ENCODE assay signal across 8 cellular contexts in the genomic region with DNA sequence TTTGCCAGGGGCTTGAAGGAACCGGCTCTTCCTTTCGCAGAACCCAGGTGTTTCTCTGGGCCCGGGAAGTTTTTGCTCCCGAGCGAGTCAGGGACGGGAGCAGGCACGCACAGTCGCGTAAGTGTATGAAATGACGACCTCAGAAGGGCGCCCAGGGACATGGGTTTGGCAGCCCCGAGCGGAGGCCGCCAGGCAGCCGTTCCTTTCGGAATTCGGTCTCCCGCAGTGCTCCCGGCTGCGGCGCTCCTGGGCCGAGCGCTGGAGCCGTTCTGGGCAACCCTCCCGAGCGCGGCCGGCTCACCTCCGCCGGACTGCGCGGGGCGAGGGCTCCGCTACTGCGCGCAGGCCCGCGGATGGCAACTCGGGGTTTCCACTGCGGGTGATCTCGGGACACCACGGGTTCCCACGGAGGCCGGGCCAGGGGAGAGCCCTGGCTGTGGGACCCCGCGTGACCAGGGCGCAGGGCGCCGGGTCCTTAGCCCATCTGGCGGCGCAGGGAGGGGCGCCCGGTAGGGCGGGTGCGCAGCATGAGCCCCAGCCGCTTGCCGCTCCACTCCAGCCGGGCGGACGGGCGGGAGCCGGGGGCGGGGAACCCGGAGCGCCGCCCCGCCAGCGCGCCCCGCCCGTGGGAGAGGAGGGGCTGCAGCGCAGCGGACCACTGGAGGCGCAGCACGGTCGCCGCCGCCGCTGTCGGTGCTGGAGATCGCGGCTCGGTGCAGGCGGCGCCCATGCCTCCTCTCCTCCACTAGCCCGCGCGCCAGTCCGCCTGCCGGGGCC. TPM values are rescaled to one million over a fixed set of nuclear protein-coding genes. Genes with fewer than 3 reads are reported as not detected.
DNase-seq lines count a peak whose midpoint lies in the region; ATAC-seq and TF ChIP-seq lines count a peak whose summit lies in the region.

OSBPL6 (plus strand) TSS at position 690 of the 777 bp plus-strand sequence. CDS start 111,673 bp downstream, outside the sequence.

- H4K20me1 ChIP-seq in osteoblast (ENCODE audit: insufficient read depth, low read length), result no peaks in the 10 kb centered on the region

- no peak within 1 kb of the TSS for H3K27ac Mint-ChIP-seq in activated naive CD4-positive, alpha-beta T cell treated with anti-CD3 and anti-CD28 coated beads, Interleukin-2, amount 50 U/mL, for 72 hours

- TF ChIP-seq CTCF in osteoblast (IDR thresholded peaks at IDR 0.05; ENCODE audit: extremely low read depth, low read depth, low read length) (peak; percentile 7), tibial nerve (IDR thresholded peaks at IDR 0.05) (peak in 4 of 5 experiments; percentile 21 to 73 (median 38))

- no peaks in the 10 kb centered on the region for H3K9me3 Mint-ChIP-seq in activated naive CD4-positive, alpha-beta T cell treated with anti-CD3 and anti-CD28 coated beads, Interleukin-2, amount 50 U/mL, for 72 hours

- peak; percentile 90 for ATAC-seq in GM21786 (IDR thresholded peaks at IDR 0.05; ENCODE audit: unreplicated experiment)
- ATAC-seq in activated naive CD4-positive, alpha-beta T cell treated with anti-CD3 and anti-CD28 coated beads, Interleukin-2, amount 50 U/mL, for 72 hours, result peak; percentile 87 to 92

- peaks cover 8% of the 10 kb centered on the region for H3K4me1 ChIP-seq in SJCRH30
- peaks cover 13% of the 10 kb centered on the region for H3K4me1 ChIP-seq in osteoblast (ENCODE audit: insufficient read depth, low read length)
- peaks cover 0 to 17% (median 3%) of the 10 kb centered on the region in 4 donors for H3K4me1 ChIP-seq in tibial nerve

- DNase-seq in DMS79 treated with DMSO at 0.1 percent for 48 hours (lab: John Stamatoyannopoulos, UW) (peak; percentile 81), SJCRH30 (peak; percentile 77 to 85), head of caudate nucleus (peak; percentile 36 to 92 (median 83)), osteoblast (ENCODE audit: insufficient read length, low spot score, missing footprints) (peak; percentile 97), tibial nerve (ENCODE audit: low spot score in 2 of 2) (peak; percentile 28 to 40)
- peak; percentile 43 for DNase-seq in Jurkat, Clone E6-1 (ENCODE audit: low read depth, low spot score)
- peak in 1 of 2 donors; percentile 74 for DNase-seq in activated naive CD4-positive, alpha-beta T cell treated with anti-CD3 and anti-CD28 coated beads, Interleukin-2, amount 50 U/mL, for 72 hours (ENCODE audit: low spot score in 2 of 2)

- peaks cover 7% of the 10 kb centered on the region for H3K79me2 ChIP-seq in osteoblast (ENCODE audit: insufficient read depth, low read length)

- peak in 1 of 2 donors; percentile 44 for TF ChIP-seq EP300 in tibial nerve (IDR thresholded peaks at IDR 0.05)

- H3K36me3 Mint-ChIP-seq in activated naive CD4-positive, alpha-beta T cell treated with anti-CD3 and anti-CD28 coated beads, Interleukin-2, amount 50 U/mL, for 72 hours, result peaks cover 0 to 4% of the 10 kb centered on the region in 2 donors

- intact Hi-C loops in head of caudate nucleus (cut with DNase I), result loop anchor here (10.0 kb wide), 1 partner anchor 51 kb away; no protein-coding TSS in a partner anchor

- H3K27ac ChIP-seq in SJCRH30 (peak within 1 kb of the TSS; percentile 53), osteoblast (ENCODE audit: low read depth, low read length) (peak within 1 kb of the TSS; percentile 66), tibial nerve (peak within 1 kb of the TSS; percentile 65 to 89 (median 74))

- peak within 1 kb of the TSS; percentile 88 for H2AFZ ChIP-seq in osteoblast (ENCODE audit: low read length)

- no peaks in the 10 kb centered on the region for H3K27me3 ChIP-seq in SJCRH30
- H3K27me3 ChIP-seq in osteoblast (ENCODE audit: insufficient read depth, low read length), result no peaks in the 10 kb centered on the region
- H3K27me3 ChIP-seq in tibial nerve, result peaks cover 0 to 3% of the 10 kb centered on the region in 2 donors

- TF ChIP-seq POLR2A in tibial nerve (IDR thresholded peaks at IDR 0.05), result peak; percentile 31 to 63

- peak within 1 kb of the TSS; percentile 85 for H3K4me2 ChIP-seq in osteoblast (ENCODE audit: insufficient read depth, low read length)

- 0 to 1% methylated on average over 5 to 65 of the region's 90 CpGs for WGBS in tibial nerve, 2 donors

- no peaks in the 10 kb centered on the region for H3K36me3 ChIP-seq in SJCRH30
- H3K36me3 ChIP-seq in osteoblast (ENCODE audit: insufficient read depth, low read length), result no peaks in the 10 kb centered on the region
- no peaks in the 10 kb centered on the region for H3K36me3 ChIP-seq in tibial nerve

- H3K4me3 ChIP-seq in Jurkat, Clone E6-1 (ENCODE audit: low read length), result peak within 1 kb of the TSS; percentile 52
- H3K4me3 ChIP-seq in SJCRH30, result peak within 1 kb of the TSS; percentile 98
- peak within 1 kb of the TSS; percentile 94 for H3K4me3 ChIP-seq in osteoblast (ENCODE audit: insufficient read depth, low read length)
- H3K4me3 ChIP-seq in tibial nerve, result peak within 1 kb of the TSS; percentile 66 to 88 (median 78)

- H3K9me3 ChIP-seq in SJCRH30 (replicated peaks) (no peaks in the 10 kb centered on the region), osteoblast (ENCODE audit: low read depth, low read length) (no peaks in the 10 kb centered on the region), tibial nerve (no peaks in the 10 kb centered on the region)

RNA-seq across cellular contexts. Expression of gene OSBPL6, which starts in this region (rescaled TPM):
- polyA plus RNA-seq in Jurkat, Clone E6-1 (2012; ENCODE audit: insufficient read depth, insufficient read length), result 5.2 TPM
- 13.6 and 14.6 TPM in 2 replicates for total RNA-seq in SJCRH30 (2014; rRNA removed; shearing (Covaris generic))
- 1 to 10 TPM in 1 of 2 donors, under 1 TPM in 1; 0.52 to 2.0 TPM for total RNA-seq in activated naive CD4-positive, alpha-beta T cell treated with anti-CD3 and anti-CD28 coated beads, Interleukin-2, amount 50 U/mL, for 72 hours
- 5.4 and 5.9 TPM in 2 replicates for total RNA-seq in osteoblast
- total RNA-seq in tibial nerve, result 1 to 10 TPM in 3 of 4 donors, under 1 TPM in 1; 0.66 to 3.1 (median 1.6) TPM
